1 cellular context compared by ENCODE assay signal in genomic region chr10:101062231-101063161, GRCh38.
A peak's percentile ranks its signal among the peaks of the same experiment; 100 is the strongest.
TF ChIP-seq lines count a peak whose summit lies in the region.

No MANE protein-coding gene starts in this region.

TF ChIP-seq in WTC11, 78 proteins besides CTCF, POLR2A, EP300 and RAD21 (continued from another document and continues in another):
- peak; percentile 81; the same call in 1 of the 2 replicates for TF ChIP-seq IRF1 (CRISPR knock-in tag; IDR thresholded peaks at IDR 0.05)
- peak; percentile 42; the same call in 1 of the 2 replicates for TF ChIP-seq ETV6 (CRISPR knock-in tag; IDR thresholded peaks at IDR 0.05)
- no peak for TF ChIP-seq NFATC4 (CRISPR knock-in tag; IDR thresholded peaks at IDR 0.05)
- TF ChIP-seq ZMAT4 (CRISPR knock-in tag; IDR thresholded peaks at IDR 0.05), result no peak
- TF ChIP-seq RORB (CRISPR knock-in tag; IDR thresholded peaks at IDR 0.05), result no peak
- no peak for TF ChIP-seq IRF2 (CRISPR knock-in tag; IDR thresholded peaks at IDR 0.05; ENCODE audit: borderline replicate concordance, low read depth)
- no peak for TF ChIP-seq RELA (CRISPR knock-in tag; IDR thresholded peaks at IDR 0.05; ENCODE audit: borderline replicate concordance)
- TF ChIP-seq FOXP4 (CRISPR knock-in tag; IDR thresholded peaks at IDR 0.05), result peak; percentile 78
- no peak for TF ChIP-seq TP53 (CRISPR knock-in tag; IDR thresholded peaks at IDR 0.05)
- TF ChIP-seq ZNF416 (CRISPR knock-in tag; IDR thresholded peaks at IDR 0.05), result no peak
- TF ChIP-seq ZNF532 (CRISPR knock-in tag; IDR thresholded peaks at IDR 0.05; ENCODE audit: borderline replicate concordance), result no peak
- TF ChIP-seq PRRX2 (CRISPR knock-in tag; IDR thresholded peaks at IDR 0.05), result no peak
- TF ChIP-seq SMAD4 (CRISPR knock-in tag; IDR thresholded peaks at IDR 0.05), result no peak
- peak; percentile 60; the same call in 1 of the 2 replicates for TF ChIP-seq GABPB1 (CRISPR knock-in tag; IDR thresholded peaks at IDR 0.05)
- no peak for TF ChIP-seq ZNF121 (CRISPR knock-in tag; IDR thresholded peaks at IDR 0.05)
- TF ChIP-seq ATF3 (CRISPR knock-in tag; conservative IDR thresholded peaks at IDR 0.05), result no peak
- peak; percentile 56 for TF ChIP-seq SP1 (CRISPR knock-in tag; conservative IDR thresholded peaks at IDR 0.05)
- no peak for TF ChIP-seq USF1 (CRISPR knock-in tag; IDR thresholded peaks at IDR 0.05)
- TF ChIP-seq NR3C1 (CRISPR knock-in tag; conservative IDR thresholded peaks at IDR 0.05; ENCODE audit: low read depth), result no peak
- TF ChIP-seq GRHL2 (CRISPR knock-in tag; IDR thresholded peaks at IDR 0.05; ENCODE audit: insufficient replicate concordance, severe bottlenecking), result no peak
- peak; percentile 83; the same call in 1 of the 2 replicates for TF ChIP-seq FOXP1 (CRISPR knock-in tag; IDR thresholded peaks at IDR 0.05; ENCODE audit: borderline replicate concordance)
- no peak for TF ChIP-seq ELF4 (CRISPR knock-in tag; IDR thresholded peaks at IDR 0.05; ENCODE audit: low read depth)
- TF ChIP-seq OVOL2 (CRISPR knock-in tag; IDR thresholded peaks at IDR 0.05; ENCODE audit: borderline replicate concordance), result no peak
- 0 out of 2 replicates have a peak, but pooled peaks have one; percentile 8 for TF ChIP-seq ZNF317 (CRISPR knock-in tag; IDR thresholded peaks at IDR 0.05; ENCODE audit: borderline replicate concordance, low read depth)
- TF ChIP-seq SOX15 (CRISPR knock-in tag; IDR thresholded peaks at IDR 0.05), result no peak
- no peak for TF ChIP-seq GTF2I (CRISPR knock-in tag; conservative IDR thresholded peaks at IDR 0.05)
- TF ChIP-seq AR (CRISPR knock-in tag; IDR thresholded peaks at IDR 0.05), result no peak
- no peak for TF ChIP-seq TCF7 (CRISPR knock-in tag; IDR thresholded peaks at IDR 0.05; ENCODE audit: low read depth)
- TF ChIP-seq CBFB (CRISPR knock-in tag; IDR thresholded peaks at IDR 0.05; ENCODE audit: low read depth), result no peak
- no peak for TF ChIP-seq CDX4 (CRISPR knock-in tag; IDR thresholded peaks at IDR 0.05; ENCODE audit: borderline replicate concordance)
- peak; percentile 75 for TF ChIP-seq ARID4B (CRISPR knock-in tag; IDR thresholded peaks at IDR 0.05; ENCODE audit: borderline replicate concordance)
- TF ChIP-seq ZNF512 (CRISPR knock-in tag; IDR thresholded peaks at IDR 0.05; ENCODE audit: borderline replicate concordance), result no peak
- 0 out of 2 replicates have a peak, but pooled peaks have one; percentile 52 for TF ChIP-seq E2F5 (CRISPR knock-in tag; IDR thresholded peaks at IDR 0.05)
- TF ChIP-seq ZNF263 (CRISPR knock-in tag; IDR thresholded peaks at IDR 0.05; ENCODE audit: low read depth), result no peak
- no peak for TF ChIP-seq NR1H2 (CRISPR knock-in tag; IDR thresholded peaks at IDR 0.05)
- no peak for TF ChIP-seq ZNF138 (CRISPR knock-in tag; conservative IDR thresholded peaks at IDR 0.05)
- TF ChIP-seq KAT7 (CRISPR knock-in tag; IDR thresholded peaks at IDR 0.05; ENCODE audit: borderline replicate concordance), result no peak
